ENCODE assay signal across 14 cellular contexts in genomic region chr7:1938788-1939433, GRCh38.
A peak's percentile ranks its signal among the peaks of the same experiment; 100 is the strongest.
DNase-seq lines count a peak whose midpoint lies in the region; ATAC-seq, FAIRE-seq and TF ChIP-seq lines count a peak whose summit lies in the region.
"Had no signal": no experiment of that assay in that cellular context is flagged by ENCODE, and none has a peak within 500 bp of the region (broad histone marks: within the 10 kb centered on the region; RNA-seq: fewer than 3 reads in every experiment).

No MANE protein-coding gene starts in this region.

- H3K27me3 ChIP-seq in BLaER1 (no peaks in the 10 kb centered on the region), MG63 (no peaks in the 10 kb centered on the region)
- H3K27me3 ChIP-seq: hepatocyte, SJCRH30 had no signal

- TF ChIP-seq POLR2A in GM12891 (IDR thresholded peaks at IDR 0.05; ENCODE audit: low read depth, low read length), result no peak; the same call in 1 of the 2 replicates

- peaks cover 61% of the 10 kb centered on the region for H3K4me1 Mint-ChIP-seq in activated CD8-positive, alpha-beta T cell treated with anti-CD3 and anti-CD28 coated beads, Interleukin-2, amount 10 ng/mL, durations not matched to agents 7 days and 5 days (ENCODE audit: low read depth)

- peak overlapping the region; percentile 100 for H3K4me2 ChIP-seq in BLaER1
- H3K4me2 ChIP-seq: GM23338, hepatocyte had no signal

- H3K36me3 ChIP-seq in BLaER1 (peaks cover 35% of the 10 kb centered on the region), MG63 (no peaks in the 10 kb centered on the region)
- H3K36me3 ChIP-seq: SJCRH30 had no signal

- peak overlapping the region; percentile 99 for H3K27ac Mint-ChIP-seq in activated CD8-positive, alpha-beta T cell treated with anti-CD3 and anti-CD28 coated beads, Interleukin-2, amount 10 ng/mL, durations not matched to agents 7 days and 5 days
- H3K27ac Mint-ChIP-seq: GM23338, type B pancreatic cell had no signal

- no peak for FAIRE-seq in GM12891 (lab: Jason Lieb, UNC)

- H3K9me3 Mint-ChIP-seq in activated CD8-positive, alpha-beta T cell treated with anti-CD3 and anti-CD28 coated beads, Interleukin-2, amount 10 ng/mL, durations not matched to agents 7 days and 5 days (ENCODE audit: insufficient read depth), result no peaks in the 10 kb centered on the region
- H3K9me3 Mint-ChIP-seq: type B pancreatic cell had no signal

- H3K9ac ChIP-seq in BLaER1, result peak overlapping the region; percentile 55

- peaks cover 5% of the 10 kb centered on the region for H3K27me3 Mint-ChIP-seq in activated CD8-positive, alpha-beta T cell treated with anti-CD3 and anti-CD28 coated beads, Interleukin-2, amount 10 ng/mL, durations not matched to agents 7 days and 5 days (ENCODE audit: low read depth)
- H3K27me3 Mint-ChIP-seq: type B pancreatic cell had no signal

- POLR2A ChIA-PET in activated CD8-positive, alpha-beta T cell treated with anti-CD3 and anti-CD28 coated beads, Interleukin-2, amount 10 ng/mL, durations not matched to agents 7 days and 5 days (lab: Charles Lee), result interaction anchor here (0.6 to 1.1 kb wide), 3 partner anchors 17 to 467 kb away, joined by 3 to 4 read pairs (median 4); no protein-coding TSS in a partner anchor

- no peak for DNase-seq in GM12891 (ENCODE audit: insufficient read length, low spot score)
- DNase-seq in activated CD8-positive, alpha-beta T cell treated with anti-CD3 and anti-CD28 coated beads, Interleukin-2, amount 10 ng/mL, durations not matched to agents 7 days and 5 days, result peak; percentile 32
- peak; percentile 39 for DNase-seq in left kidney (ENCODE audit: low read depth, low spot score)
- no peak for DNase-seq in MG63
- DNase-seq: cortex of kidney, NCI-H2081, SJCRH30 had no signal

- H3K4me3 ChIP-seq in BLaER1 (peak overlapping the region; percentile 60), MG63 (no peak overlapping the region)
- H3K4me3 ChIP-seq: GM23338, hepatocyte, SJCRH30 had no signal

- peak overlapping the region; percentile 88 for H3K4me3 Mint-ChIP-seq in activated CD8-positive, alpha-beta T cell treated with anti-CD3 and anti-CD28 coated beads, Interleukin-2, amount 10 ng/mL, durations not matched to agents 7 days and 5 days
- H3K4me3 Mint-ChIP-seq: GM23338, type B pancreatic cell had no signal

- ATAC-seq in activated CD8-positive, alpha-beta T cell treated with anti-CD3 and anti-CD28 coated beads, Interleukin-2, amount 10 ng/mL, durations not matched to agents 7 days and 5 days, result peak; percentile 2
- no peak for ATAC-seq in HG03469 (IDR thresholded peaks at IDR 0.05; ENCODE audit: unreplicated experiment)
- no peak for ATAC-seq in GM18868 (IDR thresholded peaks at IDR 0.05; ENCODE audit: unreplicated experiment)
- no peak for ATAC-seq in GM19463 (IDR thresholded peaks at IDR 0.05; ENCODE audit: unreplicated experiment)
- ATAC-seq: GM23338 had no signal

- H3K27ac ChIP-seq in BLaER1, result peak overlapping the region; percentile 87
- H3K27ac ChIP-seq: hepatocyte, SJCRH30 had no signal

- peaks cover 38% of the 10 kb centered on the region for H3K36me3 Mint-ChIP-seq in activated CD8-positive, alpha-beta T cell treated with anti-CD3 and anti-CD28 coated beads, Interleukin-2, amount 10 ng/mL, durations not matched to agents 7 days and 5 days (ENCODE audit: low read depth)

- H4K20me1 ChIP-seq in BLaER1, result peaks cover 85% of the 10 kb centered on the region

- CTCF ChIA-PET in activated CD8-positive, alpha-beta T cell treated with anti-CD3 and anti-CD28 coated beads, Interleukin-2, amount 10 ng/mL, durations not matched to agents 7 days and 5 days (lab: Charles Lee), result interaction anchor here (0.8 to 1.1 kb wide), 2 partner anchors 12 to 47 kb away, joined by 3 to 7 read pairs; no protein-coding TSS in a partner anchor

- H3K4me1 ChIP-seq in BLaER1, result peaks cover 96% of the 10 kb centered on the region

- peaks cover 16% of the 10 kb centered on the region; the same call in 1 of the 2 replicates for H3K9me3 ChIP-seq in BLaER1
- no peaks in the 10 kb centered on the region for H3K9me3 ChIP-seq in MG63
- H3K9me3 ChIP-seq: SJCRH30 had no signal

TF ChIP-seq in GM12891, 5 proteins besides CTCF, POLR2A, EP300 and RAD21:
- TF ChIP-seq POLR2AphosphoS5 (IDR thresholded peaks at IDR 0.05; ENCODE audit: low read depth, low read length) (no peak; the same call in 1 of the 2 replicates), PAX5 (IDR thresholded peaks at IDR 0.05; ENCODE audit: insufficient read depth, low read length, severe bottlenecking) (peak; percentile 2), TAF1 (IDR thresholded peaks at IDR 0.05; ENCODE audit: low read depth, low read length) (no peak)

Comparison
In these comparisons a context has a peak if more than half of its experiments do, and no peak if none do; other contexts are left out.
1. DNase-seq: peak in activated CD8-positive, alpha-beta T cell treated with anti-CD3 and anti-CD28 coated beads, Interleukin-2, amount 10 ng/mL, durations not matched to agents 7 days and 5 days (single experiment) and left kidney (single experiment); none in GM12891 (single experiment) and MG63 (single experiment).